Comparison of ENCODE assay signal across 13 cellular contexts in the genomic region with DNA sequence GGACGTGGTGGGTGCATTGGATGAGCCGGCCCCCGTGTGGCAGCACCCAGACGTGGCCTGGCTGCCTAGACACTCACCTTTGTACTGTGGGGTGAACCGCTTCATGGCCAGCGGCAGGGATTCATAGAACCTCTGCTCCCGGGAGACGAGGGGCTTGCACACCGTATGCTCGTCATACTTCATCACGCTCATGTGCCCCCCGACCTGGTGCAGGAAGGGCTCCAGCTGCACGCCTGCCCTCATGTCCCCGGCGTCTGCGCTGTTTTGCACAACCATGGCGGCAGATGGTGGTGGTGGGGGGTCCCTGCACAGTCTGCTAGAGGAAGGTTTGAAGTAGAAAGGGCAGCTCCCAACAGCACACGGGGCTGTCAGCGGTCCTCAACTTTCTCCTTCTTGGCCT. TPM values are rescaled to one million over a fixed set of nuclear protein-coding genes. Genes with fewer than 3 reads are reported as not detected.
DNase-seq lines count a peak whose midpoint lies in the region; ATAC-seq and TF ChIP-seq lines count a peak whose summit lies in the region.
"Had no signal": no experiment of that assay in that cellular context is flagged by ENCODE, and none has a peak within 500 bp of the region (broad histone marks: within the 10 kb centered on the region; RNA-seq: fewer than 3 reads in every experiment).

No MANE protein-coding gene starts in this region.

- peaks cover 98% of the 10 kb centered on the region for H3K4me1 ChIP-seq in left ventricle myocardium inferior
- H3K4me1 ChIP-seq in heart right ventricle: peaks cover 19 to 97% (median 78%) of the 10 kb centered on the region in 9 donors
- H3K4me1 ChIP-seq in trophoblast cell (ENCODE audit: control insufficient read depth in 1 of 2, insufficient read depth in 2 of 2, low read length in 2 of 2): peaks cover 41 to 45% of the 10 kb centered on the region in 2 experiments

- DNase-seq in left ventricle myocardium inferior (no peak), heart right ventricle (no peak), NCI-H69 (lab: John Stamatoyannopoulos, UW) (peak; percentile 24), trophoblast cell (no peak)
- DNase-seq: ACHN; CD4-positive, alpha-beta memory T cell; DMS79; EL; GM23248 had no signal

- no peaks in the 10 kb centered on the region for H3K9me3 ChIP-seq in left ventricle myocardium inferior (replicated peaks)
- H3K9me3 ChIP-seq in heart right ventricle: no peaks in the 10 kb centered on the region
- peaks cover 2% of the 10 kb centered on the region for H3K9me3 ChIP-seq in trophoblast cell (ENCODE audit: insufficient read depth, low read depth, low read length)

- peak overlapping the region; percentile 78 for H4K91ac ChIP-seq in trophoblast cell (ENCODE audit: low read depth, low read length)

- 90% methylated on average over 19 of the region's 19 CpGs for WGBS in heart right ventricle, 2 donors
- no CpG with 5 or more reads among the region's 19 CpGs for WGBS in trophoblast cell (ENCODE audit: extremely low coverage, insufficient coverage, insufficient read length)

- H2BK120ac ChIP-seq in trophoblast cell (ENCODE audit: insufficient read depth, low read length, poor library complexity): no peak overlapping the region

- H3K14ac ChIP-seq in trophoblast cell (ENCODE audit: low read length): peak overlapping the region; percentile 30

- TF ChIP-seq CTCF in left ventricle myocardium inferior (IDR thresholded peaks at IDR 0.05; ENCODE audit: borderline replicate concordance): no peak
- no peak for TF ChIP-seq CTCF in heart right ventricle (IDR thresholded peaks at IDR 0.05)

- H3K4ac ChIP-seq in trophoblast cell (ENCODE audit: low read depth, low read length): no peak overlapping the region

- peaks cover 40% of the 10 kb centered on the region for H3K36me3 ChIP-seq in left ventricle myocardium inferior
- H3K36me3 ChIP-seq in heart right ventricle: peaks cover 0 to 28% (median 0%) of the 10 kb centered on the region in 9 donors
- no peaks in the 10 kb centered on the region for H3K36me3 ChIP-seq in trophoblast cell (ENCODE audit: control insufficient read depth in 1 of 2, insufficient read depth in 2 of 2, low read length in 2 of 2)

- H2BK12ac ChIP-seq in trophoblast cell (ENCODE audit: low read length): peak overlapping the region; percentile 73

- no peak overlapping the region for H4K12ac ChIP-seq in trophoblast cell (ENCODE audit: low read depth, low read length)

- H3K79me1 ChIP-seq in trophoblast cell (ENCODE audit: low read length): peaks cover 22% of the 10 kb centered on the region

- H3K27ac ChIP-seq in left ventricle myocardium inferior (replicated peaks) (peak overlapping the region; percentile 87), heart right ventricle (peak overlapping the region in 5 of 10 donors; percentile 12 to 90 (median 46)), trophoblast cell (ENCODE audit: low read depth, low read length) (no peak overlapping the region)
- H3K27ac ChIP-seq: GM23248 had no signal

- H3K27me3 ChIP-seq in left ventricle myocardium inferior (ENCODE audit: low read depth) (no peaks in the 10 kb centered on the region), heart right ventricle (no peaks in the 10 kb centered on the region), trophoblast cell (ENCODE audit: insufficient read depth, low read length) (no peaks in the 10 kb centered on the region)

- intact Hi-C loops in left ventricle myocardium inferior (cut with micrococcal nuclease): no loop called here
- intact Hi-C loops in heart right ventricle (cut with DNase I): no loop called here

- no peak overlapping the region for H2BK5ac ChIP-seq in trophoblast cell (ENCODE audit: low read depth, low read length, poor library complexity)

- H3K4me2 ChIP-seq in trophoblast cell (ENCODE audit: low read length): no peak overlapping the region

- no peak for ATAC-seq in heart right ventricle
- ATAC-seq in GM18517 (IDR thresholded peaks at IDR 0.05; ENCODE audit: unreplicated experiment): no peak
- no peak for ATAC-seq in GM18868 (IDR thresholded peaks at IDR 0.05; ENCODE audit: unreplicated experiment)
- ATAC-seq in GM19023 (IDR thresholded peaks at IDR 0.05; ENCODE audit: unreplicated experiment): no peak
- ATAC-seq: HCT116 had no signal

- H2AFZ ChIP-seq in trophoblast cell (ENCODE audit: insufficient read depth, low read length, poor library complexity): no peak overlapping the region
- H2AFZ ChIP-seq: GM23248 had no signal

- H3K9ac ChIP-seq in trophoblast cell (ENCODE audit: low read length): no peak overlapping the region
- H3K9ac ChIP-seq: GM23248 had no signal

- H3K18ac ChIP-seq in trophoblast cell (ENCODE audit: low read length): peak overlapping the region; percentile 34

- H3K23ac ChIP-seq in trophoblast cell (ENCODE audit: low read length): no peak overlapping the region

- H3K79me2 ChIP-seq in trophoblast cell (ENCODE audit: control insufficient read depth, insufficient read depth, low read length, poor library complexity): peaks cover 4% of the 10 kb centered on the region

- H3K4me3 ChIP-seq in left ventricle myocardium inferior (no peak overlapping the region), heart right ventricle (no peak overlapping the region), trophoblast cell (ENCODE audit: low read depth, low read length) (no peak overlapping the region)
- H3K4me3 ChIP-seq: GM23248 had no signal

- H4K8ac ChIP-seq in trophoblast cell (ENCODE audit: low read depth, low read length): no peak overlapping the region

- peak overlapping the region; percentile 38 for H2AK5ac ChIP-seq in trophoblast cell (ENCODE audit: low read length)

RNA-seq across cellular contexts. Expression of gene IP6K3, which starts 11.5 kb away (rescaled TPM):
- 42.0 TPM for total RNA-seq in left ventricle myocardium inferior
- total RNA-seq in heart right ventricle: 10 to 100 TPM; 15.9 to 55.7 (median 27.5) TPM
- 10 to 100 TPM; 18.4 to 32.6 TPM for polyA plus RNA-seq in heart right ventricle
- 1.4 and 1.5 TPM in 2 replicates for polyA plus RNA-seq in trophoblast cell (2013)
- total RNA-seq: CD4-positive, alpha-beta memory T cell; GM23248 had no signal
- polyA plus RNA-seq: CD4-positive, alpha-beta memory T cell; GM23248 had no signal

RNA-seq across cellular contexts. Expression of gene UQCC2, which starts 23.7 kb away (rescaled TPM):
- 199 TPM for total RNA-seq in left ventricle myocardium inferior
- total RNA-seq in heart right ventricle: 100 to 1,000 TPM; 222 to 328 (median 245) TPM
- 100 to 1,000 TPM; 200 to 598 TPM for polyA plus RNA-seq in heart right ventricle
- polyA plus RNA-seq in trophoblast cell (2013): 65.9 and 67.3 TPM in 2 replicates

RNA-seq across cellular contexts. Expression of gene LEMD2, which starts 53.7 kb away (rescaled TPM):
- total RNA-seq in left ventricle myocardium inferior (22.2 TPM), heart right ventricle (10 to 100 TPM; 18.5 to 32.1 (median 25.6) TPM)
- polyA plus RNA-seq in heart right ventricle: 10 to 100 TPM; 39.2 to 45.9 TPM
- 28.0 TPM in 2 replicates for polyA plus RNA-seq in trophoblast cell (2013)
